17 cellular contexts compared by ENCODE assay signal in the genomic region with DNA sequence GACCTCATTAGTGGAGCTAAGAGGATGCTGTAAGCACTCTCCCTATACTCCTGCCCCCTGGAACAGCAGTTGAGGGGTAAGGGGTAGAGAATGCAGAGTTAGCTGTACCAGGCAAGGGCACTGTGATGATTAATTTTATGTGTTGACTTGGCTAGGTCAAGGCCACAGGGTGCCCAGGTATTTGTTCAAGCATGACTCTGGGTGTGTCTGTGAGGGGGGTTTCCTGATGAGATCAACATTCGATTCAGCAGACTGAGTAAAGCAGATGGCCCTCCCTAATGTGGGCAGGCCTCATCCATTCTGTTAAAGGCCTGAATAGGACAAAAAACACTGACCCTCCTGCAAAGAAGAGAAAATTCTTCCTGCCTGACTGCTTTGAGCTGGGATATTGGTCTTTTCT.
DNase-seq lines count a peak whose midpoint lies in the region; ATAC-seq, FAIRE-seq and TF ChIP-seq lines count a peak whose summit lies in the region.
"Had no signal": no experiment of that assay in that cellular context is flagged by ENCODE, and none has a peak within 500 bp of the region (broad histone marks: within the 10 kb centered on the region; RNA-seq: fewer than 3 reads in every experiment).

No MANE protein-coding gene starts in this region.

- TF ChIP-seq CTCF in epithelial cell of esophagus (IDR thresholded peaks at IDR 0.05; ENCODE audit: insufficient read depth, low read depth, low read length, missing control alignments) (no peak), pancreas (IDR thresholded peaks at IDR 0.05) (no peak), tibial artery (IDR thresholded peaks at IDR 0.05) (no peak)

- WGBS in pancreas, 2 donors, result 19 to 25% methylated on average over 1 of the region's 1 CpG

- H3K4me3 ChIP-seq in epithelial cell of esophagus (ENCODE audit: low read length), result no peak overlapping the region
- H3K4me3 ChIP-seq in pancreas, result no peak overlapping the region
- no peak overlapping the region for H3K4me3 ChIP-seq in tibial artery
- H3K4me3 ChIP-seq: left lung, SK-N-MC, suprapubic skin had no signal

- no peaks in the 10 kb centered on the region for H3K36me3 ChIP-seq in pancreas
- H3K36me3 ChIP-seq in tibial artery, result no peaks in the 10 kb centered on the region
- H3K36me3 ChIP-seq: left lung, suprapubic skin had no signal

- ATAC-seq in HG03354 (IDR thresholded peaks at IDR 0.05; ENCODE audit: poor library complexity, severe bottlenecking, unreplicated experiment) (peak; percentile 49), pancreas (peak in 3 of 4 donors; percentile 16 to 70 (median 19))
- ATAC-seq: left lung; naive thymus-derived CD4-positive, alpha-beta T cell had no signal

- no peaks in the 10 kb centered on the region for H3K4me1 ChIP-seq in pancreas
- H3K4me1 ChIP-seq in tibial artery, result peaks cover 0 to 35% (median 9%) of the 10 kb centered on the region in 4 donors
- H3K4me1 ChIP-seq: left lung, suprapubic skin had no signal

- H3K9me3 ChIP-seq in pancreas, result no peaks in the 10 kb centered on the region
- H3K9me3 ChIP-seq in tibial artery, result no peaks in the 10 kb centered on the region
- H3K9me3 ChIP-seq: left lung, suprapubic skin had no signal

- H3K27me3 ChIP-seq in pancreas, result no peaks in the 10 kb centered on the region
- peaks cover 0 to 2% of the 10 kb centered on the region in 2 donors for H3K27me3 ChIP-seq in tibial artery

- no peak for FAIRE-seq in pancreas (lab: Jason Lieb, UNC)

- no peak overlapping the region for H3K27ac ChIP-seq in pancreas
- H3K27ac ChIP-seq in tibial artery, result no peak overlapping the region
- H3K27ac ChIP-seq: 22Rv1, left lung, SK-N-MC, suprapubic skin had no signal

- DNase-seq in DMS53 (lab: John Stamatoyannopoulos, UW), result peak; percentile 12
- DNase-seq in DMS53 treated with DMSO at 0.1 percent for 48 hours (lab: John Stamatoyannopoulos, UW; ENCODE audit: unreplicated experiment), result no peak
- peak; percentile 69 for DNase-seq in epithelial cell of esophagus (ENCODE audit: low read depth)
- DNase-seq in pancreas, result no peak
- no peak for DNase-seq in tibial artery
- DNase-seq in T1000 (lab: John Stamatoyannopoulos, UW), result no peak
- DNase-seq in activated CD4-positive, alpha-beta T cell treated with anti-CD3 and anti-CD28 coated beads for 48 hours, result no peak
- DNase-seq: activated CD8-positive, alpha-beta memory T cell treated with anti-CD3 and anti-CD28 coated beads for 24 hours; activated effector memory CD4-positive, alpha-beta T cell treated with anti-CD3 and anti-CD28 coated beads, Interleukin-2, amount 50 U/mL, for 16 hours; C1 segment of cervical spinal cord; left lung; naive thymus-derived CD4-positive, alpha-beta T cell; NCI-H2107 had no signal

- intact Hi-C loops in pancreas (cut with DNase I) (no loop called here), tibial artery (cut with DNase I; ENCODE audit: low total_unique reads) (no loop called here)

Comparison
In these comparisons a context has a peak if more than half of its experiments do, and no peak if none do; other contexts are left out.
1. DNase-seq: peak in DMS53 (single experiment) and epithelial cell of esophagus (single experiment); none in DMS53 treated with DMSO at 0.1 percent for 48 hours (single experiment), pancreas (0 of 6), tibial artery (0 of 2), T1000 (single experiment) and activated CD4-positive, alpha-beta T cell treated with anti-CD3 and anti-CD28 coated beads for 48 hours (single experiment).